ENCODE assay signal across 30 cellular contexts in the genomic region with DNA sequence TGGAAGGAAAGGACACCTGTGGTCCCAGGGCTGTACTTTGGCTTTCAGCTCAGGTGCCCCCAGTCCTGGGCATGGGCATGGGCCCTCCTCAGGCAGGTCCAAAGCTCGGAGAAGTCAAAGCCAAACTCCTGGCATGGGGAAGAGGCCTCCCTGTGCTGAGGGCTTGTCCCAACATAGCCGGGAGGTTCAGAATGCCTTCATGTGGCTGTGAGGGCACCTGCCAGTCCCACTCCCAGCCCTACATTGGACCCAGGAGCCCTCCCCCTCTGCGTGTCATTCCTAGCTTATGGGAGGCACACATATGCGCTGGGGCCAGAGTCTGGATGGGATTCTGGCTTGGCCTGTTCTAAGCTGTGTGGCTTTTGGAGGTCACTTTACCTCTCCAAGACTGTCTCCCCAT. TPM values are rescaled to one million over a fixed set of nuclear protein-coding genes. Genes with fewer than 3 reads are reported as not detected.
DNase-seq lines count a peak whose midpoint lies in the region; ATAC-seq, FAIRE-seq and TF ChIP-seq lines count a peak whose summit lies in the region.
"Had no signal": no experiment of that assay in that cellular context is flagged by ENCODE, and none has a peak within 500 bp of the region (broad histone marks: within the 10 kb centered on the region; RNA-seq: fewer than 3 reads in every experiment).

No MANE protein-coding gene starts in this region.

- no peaks in the 10 kb centered on the region for H3K79me2 ChIP-seq in HepG2 (ENCODE audit: insufficient read depth, low read length)
- H3K79me2 ChIP-seq in H9 (ENCODE audit: insufficient read depth, low read length) = no peaks in the 10 kb centered on the region

- no peak overlapping the region for H2BK20ac ChIP-seq in H9 (ENCODE audit: low read depth, low read length, poor library complexity, severe bottlenecking)

- H3K4me2 ChIP-seq in HepG2 (ENCODE audit: low read depth, low read length) (no peak overlapping the region), neuronal stem cell (ENCODE audit: insufficient read depth, low read length, poor library complexity, severe bottlenecking) (no peak overlapping the region), H9 (ENCODE audit: insufficient read depth, insufficient read length, low read length) (no peak overlapping the region)
- H3K4me2 ChIP-seq: A549, BLaER1 had no signal

- no peak overlapping the region for H3K14ac ChIP-seq in neuronal stem cell (ENCODE audit: low read length)
- no peak overlapping the region; the same call in 1 of the 2 replicates for H3K14ac ChIP-seq in H9 (ENCODE audit: insufficient read depth, low read length)

- H3K36me3 ChIP-seq in HepG2 (replicated peaks in 1 of 2; ENCODE audit: control insufficient read depth in 1 of 2, insufficient read depth in 2 of 2, low read length in 2 of 2) = peaks cover 5 to 28% of the 10 kb centered on the region in 2 experiments; a peak in 2 of 5 replicates
- H3K36me3 ChIP-seq in right lobe of liver = no peaks in the 10 kb centered on the region
- H3K36me3 ChIP-seq in neuronal stem cell (replicated peaks in 1 of 2; ENCODE audit: control insufficient read depth in 2 of 2, insufficient read depth in 2 of 2, low read length in 2 of 2) = peaks cover 0 to 3% of the 10 kb centered on the region in 2 donors
- H3K36me3 ChIP-seq in psoas muscle (ENCODE audit: insufficient read depth in 1 of 2, low read depth in 1 of 2) = peaks cover 0 to 20% of the 10 kb centered on the region in 2 donors
- no peaks in the 10 kb centered on the region for H3K36me3 ChIP-seq in BE2C
- H3K36me3 ChIP-seq: BLaER1 had no signal

- no peak overlapping the region for H3K56ac ChIP-seq in H9 (ENCODE audit: insufficient read length, low read depth, low read length)

- peaks cover 3 to 5% (median 4%) of the 10 kb centered on the region in 3 experiments; a peak in 6 of 7 replicates for H3K36me3 Mint-ChIP-seq in H9 (ENCODE audit: insufficient read depth in 1 of 3, low read depth in 3 of 3)

- ATAC-seq in HepG2 = no peak
- no peak for ATAC-seq in right lobe of liver
- ATAC-seq in psoas muscle = no peak
- ATAC-seq: A549, GM12878 had no signal

- no peak overlapping the region for H3K27ac Mint-ChIP-seq in H9
- H3K27ac Mint-ChIP-seq: B cell; CD14-positive monocyte; CD4-positive, CD25-positive, alpha-beta regulatory T cell; CD8-positive, alpha-beta memory T cell had no signal

- H3K9ac ChIP-seq in HepG2 (ENCODE audit: insufficient read depth, low read depth, low read length) = no peak overlapping the region
- H3K9ac ChIP-seq in neuronal stem cell (ENCODE audit: low read depth, low read length, poor library complexity) = no peak overlapping the region
- no peak overlapping the region for H3K9ac ChIP-seq in H9 (ENCODE audit: extremely low read depth, insufficient read length, low read length)
- H3K9ac ChIP-seq: BLaER1 had no signal

- H3T11ph ChIP-seq in H9 (ENCODE audit: low read length) = no peak overlapping the region

- peaks cover 49% of the 10 kb centered on the region for H3K27me3 Mint-ChIP-seq in H9 (ENCODE audit: low read depth)

- no peak overlapping the region for H3K4ac ChIP-seq in neuronal stem cell (ENCODE audit: low read length)
- no peak overlapping the region for H3K4ac ChIP-seq in H9 (ENCODE audit: low read depth, low read length)

- no CpG with 5 or more reads among the region's 4 CpGs for WGBS in HepG2 (ENCODE audit: low lambda C conversion rate)
- WGBS in right lobe of liver (ENCODE audit: insufficient coverage, low coverage, low lambda C conversion rate, missing lambda C conversion rate) = no CpG with 5 or more reads among the region's 4 CpGs
- WGBS in neuronal stem cell (ENCODE audit: extremely low coverage in 2 of 2, insufficient read length in 2 of 2, insufficient replicate concordance in 1 of 2), 2 donors = no CpG with 5 or more reads among the region's 4 CpGs
- WGBS in psoas muscle, 3 donors = 83 to 89% (median 87%) methylated on average over 4 of the region's 4 CpGs
- no CpG with 5 or more reads among the region's 4 CpGs for WGBS in H9 (ENCODE audit: extremely low coverage, insufficient read length, low lambda C conversion rate)

- H3K9me3 ChIP-seq in HepG2 (ENCODE audit: low read length) (no peaks in the 10 kb centered on the region), right lobe of liver (no peaks in the 10 kb centered on the region), neuronal stem cell (replicated peaks in 1 of 2; ENCODE audit: control insufficient read depth in 2 of 2, insufficient read depth in 1 of 2, low read depth in 1 of 2, low read length in 2 of 2) (peaks cover 6 to 8% of the 10 kb centered on the region in 2 donors), psoas muscle (no peaks in the 10 kb centered on the region), BE2C (peaks cover 4% of the 10 kb centered on the region), H9 (ENCODE audit: control insufficient read depth, low read depth, low read length) (peaks cover 6% of the 10 kb centered on the region)

- H3K23ac ChIP-seq in neuronal stem cell (ENCODE audit: low read depth, low read length, poor library complexity) (no peak overlapping the region), H9 (ENCODE audit: insufficient read length, low read depth, low read length) (no peak overlapping the region)

- H3K18ac ChIP-seq in neuronal stem cell (ENCODE audit: low read length) = peak overlapping the region; percentile 76
- no peak overlapping the region for H3K18ac ChIP-seq in H9 (ENCODE audit: insufficient read length, low read depth, low read length)

- H3K23me2 ChIP-seq in H9 (ENCODE audit: insufficient read length, low read depth, low read length, poor library complexity, severe bottlenecking) = peaks cover 6% of the 10 kb centered on the region

- H3K4me3 Mint-ChIP-seq in H9 = no peak overlapping the region
- H3K4me3 Mint-ChIP-seq: B cell had no signal

- peaks cover 7 to 12% of the 10 kb centered on the region in 2 experiments for H3K9me3 Mint-ChIP-seq in H9

- TF ChIP-seq CTCF in HepG2 (CRISPR knock-in tag; IDR thresholded peaks at IDR 0.05) (no peak), right lobe of liver (IDR thresholded peaks at IDR 0.05) (no peak), psoas muscle (IDR thresholded peaks at IDR 0.05) (no peak), BE2C (IDR thresholded peaks at IDR 0.05; ENCODE audit: low read depth, low read length) (no peak), H9 (conservative IDR thresholded peaks at IDR 0.05) (no peak)

- H2BK5ac ChIP-seq in neuronal stem cell (ENCODE audit: low read length) (no peak overlapping the region), H9 (ENCODE audit: insufficient read length, low read length) (no peak overlapping the region)

- BruUV-seq in HepG2 (replicated peaks; lab: Mats Ljungman, UMichigan) = no TSS peak

- TF ChIP-seq EP300 in HepG2 (IDR thresholded peaks at IDR 0.05; ENCODE audit: low read depth in 2 of 2, low read length in 2 of 2) (no peak), HepG2 (CRISPR knock-in tag; IDR thresholded peaks at IDR 0.05; ENCODE audit: borderline replicate concordance) (no peak)

- FAIRE-seq in HepG2 (lab: Jason Lieb, UNC) = no peak
- FAIRE-seq: A549, GM12878, GM12892, GM18507 had no signal

- H3K4me1 ChIP-seq in HepG2 (ENCODE audit: insufficient read depth, low read length) (peaks cover 35% of the 10 kb centered on the region), right lobe of liver (peaks cover 0 to 4% (median 0%) of the 10 kb centered on the region in 4 donors), neuronal stem cell (ENCODE audit: control insufficient read depth in 2 of 2, insufficient read depth in 1 of 2, low read depth in 1 of 2, low read length in 2 of 2) (peaks cover 19 to 21% of the 10 kb centered on the region in 2 donors), psoas muscle (no peaks in the 10 kb centered on the region), BE2C (no peaks in the 10 kb centered on the region), H9 (ENCODE audit: insufficient read depth, low read length) (peaks cover 3% of the 10 kb centered on the region; the same call in 1 of the 2 replicates)

- H3K27me3 ChIP-seq in HepG2 (ENCODE audit: control insufficient read depth in 1 of 2, insufficient read depth in 2 of 2, low read length in 2 of 2) = peaks cover 3 to 22% of the 10 kb centered on the region in 2 experiments; a peak in 4 of 5 replicates
- peaks cover 0 to 6% of the 10 kb centered on the region in 2 donors for H3K27me3 ChIP-seq in right lobe of liver
- H3K27me3 ChIP-seq in neuronal stem cell (ENCODE audit: control insufficient read depth in 3 of 3, insufficient read depth in 3 of 3, low read depth in 1 of 3, low read length in 3 of 3) = peaks cover 27 to 69% (median 39%) of the 10 kb centered on the region in 3 experiments
- peaks cover 0 to 46% (median 13%) of the 10 kb centered on the region in 3 donors for H3K27me3 ChIP-seq in psoas muscle (ENCODE audit: insufficient read depth in 3 of 3, low read length in 2 of 3)
- peaks cover 34% of the 10 kb centered on the region for H3K27me3 ChIP-seq in BE2C
- H3K27me3 ChIP-seq in H9 (ENCODE audit: insufficient read depth, low read length) = peaks cover 36% of the 10 kb centered on the region

- H2AFZ ChIP-seq in HepG2 (ENCODE audit: low read length) (no peak overlapping the region), neuronal stem cell (ENCODE audit: low read length) (peak overlapping the region; percentile 79), H9 (ENCODE audit: low read length) (no peak overlapping the region)

- H2AK5ac ChIP-seq in neuronal stem cell (ENCODE audit: low read depth, low read length) (peak overlapping the region; percentile 91), H9 (ENCODE audit: insufficient read length, low read length) (no peak overlapping the region)

- POLR2A ChIA-PET in HepG2 (lab: Yijun Ruan, JAX) = interaction anchor here (1.1 to 2.3 kb wide), 3 partner anchors 21 to 91 kb away, joined by 3 to 6 read pairs (median 3); no protein-coding TSS in a partner anchor

- H4K91ac ChIP-seq in neuronal stem cell (ENCODE audit: low read depth, low read length, poor library complexity) (peak overlapping the region; percentile 24), H9 (ENCODE audit: insufficient read length, low read depth, low read length) (no peak overlapping the region)

- CTCF ChIA-PET in HepG2 (lab: Yijun Ruan, JAX; ENCODE audit: low intra/inter-chr PET ratio, low total read pairs) = no interaction called here

- no peak for TF ChIP-seq RAD21 in HepG2 (CRISPR knock-in tag; IDR thresholded peaks at IDR 0.05)

- peak overlapping the region; percentile 91 for H2BK15ac ChIP-seq in neuronal stem cell (ENCODE audit: low read length)
- no peak overlapping the region for H2BK15ac ChIP-seq in H9 (ENCODE audit: low read depth, low read length)

- H2BK12ac ChIP-seq in neuronal stem cell (ENCODE audit: low read length) = peak overlapping the region; percentile 92
- H2BK12ac ChIP-seq in H9 (ENCODE audit: insufficient read length, low read depth, low read length) = no peak overlapping the region

- in situ Hi-C loops in HepG2 (cut with HindIII; ENCODE audit: extremely low pct_ligation_motif_present, low pct_unique_long_range_greater_than_20kb) = no loop called here

- peaks cover 28 to 36% of the 10 kb centered on the region in 2 experiments for H3K4me1 Mint-ChIP-seq in H9

- intact Hi-C loops in HepG2 (cut with micrococcal nuclease; ENCODE audit: unreplicated experiment) = no loop called here
- intact Hi-C loops in right lobe of liver (cut with DNase I) = no loop called here
- intact Hi-C loops in psoas muscle (cut with DNase I) = no loop called here

- H3K27ac ChIP-seq in HepG2 (ENCODE audit: extremely low read length, insufficient read depth, low read length) = no peak overlapping the region
- no peak overlapping the region for H3K27ac ChIP-seq in right lobe of liver
- H3K27ac ChIP-seq in neuronal stem cell (replicated peaks; ENCODE audit: low read length) = no peak overlapping the region
- no peak overlapping the region for H3K27ac ChIP-seq in psoas muscle
- H3K27ac ChIP-seq in H9 (ENCODE audit: insufficient read length, low read depth, low read length) = no peak overlapping the region
- H3K27ac ChIP-seq: 22Rv1, A549, BLaER1 had no signal

- no peak overlapping the region for H2BK120ac ChIP-seq in neuronal stem cell (ENCODE audit: low read depth, low read length)
- H2BK120ac ChIP-seq in H9 (ENCODE audit: low read depth, low read length, poor library complexity, severe bottlenecking) = no peak overlapping the region

- H3K79me1 ChIP-seq in neuronal stem cell (ENCODE audit: low read depth, low read length) (no peaks in the 10 kb centered on the region), H9 (ENCODE audit: insufficient read depth, low read depth, low read length, poor library complexity, severe bottlenecking) (no peaks in the 10 kb centered on the region)

- TF ChIP-seq POLR2A in HepG2 (IDR thresholded peaks at IDR 0.05; ENCODE audit: insufficient read depth in 1 of 2, low read depth in 2 of 2, low read length in 2 of 2) (no peak), right lobe of liver (IDR thresholded peaks at IDR 0.05) (no peak)

- H3K4me3 ChIP-seq in HepG2 (replicated peaks in 1 of 3; ENCODE audit: insufficient read depth in 1 of 3, low read depth in 2 of 3, low read length in 3 of 3) (no peak overlapping the region), right lobe of liver (no peak overlapping the region), neuronal stem cell (ENCODE audit: low read length in 2 of 2) (no peak overlapping the region), psoas muscle (no peak overlapping the region), BE2C (ENCODE audit: low read depth, low read length) (no peak overlapping the region)
- H3K4me3 ChIP-seq: A549, BLaER1, GM12878 had no signal

- H4K5ac ChIP-seq in H9 (ENCODE audit: insufficient read length, low read depth, low read length) = no peak overlapping the region

- no peak overlapping the region for H4K8ac ChIP-seq in neuronal stem cell (ENCODE audit: low read depth, low read length)
- H4K8ac ChIP-seq in H9 (replicated peaks; ENCODE audit: insufficient read length, low read depth, low read length) = no peak overlapping the region

- no peak for DNase-seq in HepG2 (ENCODE audit: low spot score)
- DNase-seq in right lobe of liver = no peak
- DNase-seq in neuronal stem cell (ENCODE audit: low spot score) = no peak
- DNase-seq in psoas muscle = peak; percentile 1 to 35
- no peak for DNase-seq in BE2C
- no peak for DNase-seq in cerebellum (ENCODE audit: low spot score)
- DNase-seq in H9 = no peak
- DNase-seq: AML-193; C1 segment of cervical spinal cord; CD4-positive, alpha-beta memory T cell; CD4-positive, CD25-positive, alpha-beta regulatory T cell; CD8-positive, alpha-beta memory T cell; COR-L47; DMS 273 treated with DMSO at 0.1 percent for 48 hours; DMS153; DMS53; DMS79; DND-41; EL; GDM1 had no signal

- H4K20me1 ChIP-seq in HepG2 (ENCODE audit: insufficient read depth, low read length) (no peaks in the 10 kb centered on the region), H9 (ENCODE audit: control insufficient read depth, insufficient read depth, insufficient read length) (no peaks in the 10 kb centered on the region)

RNA-seq across cellular contexts. Expression of a gene that starts 1.0 kb away (rescaled TPM):
- total RNA-seq in HepG2 (2016; rRNA removed; fragmentation: Illumina TruSeq; extraction: Trizol) (not detected in 2 replicates), right lobe of liver (under 1 TPM in 1 of 6 experiments, not detected in 5; 0.09 TPM), psoas muscle (under 1 TPM; 0.34 to 0.64 (median 0.39) TPM), cerebellum (17.0 TPM), H9 (2021) (0.72 and 0.83 TPM in 2 replicates)
- not detected in 2 replicates for total RNA-seq in HepG2 (2016; cell fraction: cytosol; rRNA removed; fragmentation: Illumina TruSeq; extraction: Trizol; ENCODE audit: low read depth)
- not detected in 2 replicates for total RNA-seq in HepG2 (2016; cell fraction: insoluble cytoplasmic fraction; rRNA removed; fragmentation: Illumina TruSeq; extraction: Trizol)
- not detected in 2 replicates for total RNA-seq in HepG2 (2016; cell fraction: membrane; rRNA removed; fragmentation: Illumina TruSeq; extraction: Trizol)
- not detected in 2 replicates for total RNA-seq in HepG2 (2016; cell fraction: nucleus; rRNA removed; fragmentation: Illumina TruSeq; extraction: Trizol)
- polyA plus RNA-seq in HepG2 (2011; rRNA removed) (not detected in 2 replicates), psoas muscle (1 to 10 TPM in 2 of 3 donors, under 1 TPM in 1; 0.56 to 4.1 (median 1.2) TPM)
- 0.03 TPM in 1 of 2 replicates, not detected in the other for polyA plus RNA-seq in HepG2 (2011; cell fraction: cytosol; rRNA removed)
- 0.10 and 0.14 TPM in 2 replicates for polyA plus RNA-seq in HepG2 (2011; cell fraction: nucleus; rRNA removed)
- polyA plus RNA-seq in HepG2 (2012) = 0.12 TPM in 1 of 2 replicates, not detected in the other
- not detected in 2 replicates for polyA plus RNA-seq in HepG2 (2016; cell fraction: cytosol; fragmentation: Illumina TruSeq; extraction: Trizol; ENCODE audit: low read depth)
- not detected in 2 replicates for polyA plus RNA-seq in HepG2 (2016; cell fraction: insoluble cytoplasmic fraction; fragmentation: Illumina TruSeq; extraction: Trizol; ENCODE audit: low read depth)
- not detected in 2 replicates for polyA plus RNA-seq in HepG2 (2016; cell fraction: membrane; fragmentation: Illumina TruSeq; extraction: Trizol; ENCODE audit: low read depth)
- polyA plus RNA-seq in HepG2 (2016; cell fraction: nucleus; fragmentation: Illumina TruSeq; extraction: Trizol; ENCODE audit: insufficient read depth, low read depth) = 1.3 TPM in 1 of 2 replicates, not detected in the other
- 9.7 TPM in 1 of 2 replicates, not detected in the other for polyA minus RNA-seq in HepG2 (2011; rRNA and poly(A)+ RNA removed; ENCODE audit: low replicate concordance)
- polyA minus RNA-seq in HepG2 (2011; cell fraction: cytosol; rRNA and poly(A)+ RNA removed) = 0.70 TPM in 1 of 2 replicates, not detected in the other
- polyA minus RNA-seq in HepG2 (2011; cell fraction: nucleus; rRNA and poly(A)+ RNA removed) = 0.64 TPM in 1 of 2 replicates, not detected in the other
- 1.2 TPM for polyA plus RNA-seq in neuronal stem cell (2013, experiment 1 of 2)
- 1.5 TPM for polyA plus RNA-seq in neuronal stem cell (2013, experiment 2 of 2)
- polyA plus RNA-seq in BE2C (2012; ENCODE audit: insufficient read depth, insufficient read length, low read depth) = 1.9 TPM
- total RNA-seq: A172, G401 had no signal

RNA-seq across cellular contexts. Expression of a gene that starts 34.7 kb away (rescaled TPM):
- total RNA-seq in HepG2 (2016; rRNA removed; fragmentation: Illumina TruSeq; extraction: Trizol) (2,143 and 2,814 TPM in 2 replicates), right lobe of liver (100 to 1,000 TPM; 311 to 560 (median 447) TPM), psoas muscle (1,000 to 10,000 TPM in 2 of 4 donors, 100 to 1,000 TPM in 2; 807 to 1,216 (median 929) TPM), cerebellum (564 TPM), H9 (2021) (3,765 and 3,814 TPM in 2 replicates)
- total RNA-seq in HepG2 (2016; cell fraction: cytosol; rRNA removed; fragmentation: Illumina TruSeq; extraction: Trizol; ENCODE audit: low read depth) = 3,026 and 3,837 TPM in 2 replicates
- total RNA-seq in HepG2 (2016; cell fraction: insoluble cytoplasmic fraction; rRNA removed; fragmentation: Illumina TruSeq; extraction: Trizol) = 2,366 and 2,701 TPM in 2 replicates
- total RNA-seq in HepG2 (2016; cell fraction: membrane; rRNA removed; fragmentation: Illumina TruSeq; extraction: Trizol) = 5,197 and 5,735 TPM in 2 replicates
- 799 and 826 TPM in 2 replicates for total RNA-seq in HepG2 (2016; cell fraction: nucleus; rRNA removed; fragmentation: Illumina TruSeq; extraction: Trizol)
- polyA plus RNA-seq in HepG2 (2011; rRNA removed) (3,295 and 3,616 TPM in 2 replicates), psoas muscle (1,000 to 10,000 TPM; 1,619 to 2,132 (median 1,802) TPM)
- polyA plus RNA-seq in HepG2 (2011; cell fraction: cytosol; rRNA removed) = 3,790 and 3,975 TPM in 2 replicates
- polyA plus RNA-seq in HepG2 (2011; cell fraction: nucleus; rRNA removed) = 1,120 and 1,329 TPM in 2 replicates
- 4,677 and 5,383 TPM in 2 replicates for polyA plus RNA-seq in HepG2 (2012)
- 4,653 and 5,328 TPM in 2 replicates for polyA plus RNA-seq in HepG2 (2016; cell fraction: cytosol; fragmentation: Illumina TruSeq; extraction: Trizol; ENCODE audit: low read depth)
- polyA plus RNA-seq in HepG2 (2016; cell fraction: insoluble cytoplasmic fraction; fragmentation: Illumina TruSeq; extraction: Trizol; ENCODE audit: low read depth) = 3,740 and 3,849 TPM in 2 replicates
- 7,247 and 7,550 TPM in 2 replicates for polyA plus RNA-seq in HepG2 (2016; cell fraction: membrane; fragmentation: Illumina TruSeq; extraction: Trizol; ENCODE audit: low read depth)
- polyA plus RNA-seq in HepG2 (2016; cell fraction: nucleus; fragmentation: Illumina TruSeq; extraction: Trizol; ENCODE audit: insufficient read depth, low read depth) = 2,020 and 2,028 TPM in 2 replicates
- 1,170 and 2,337 TPM in 2 replicates for polyA minus RNA-seq in HepG2 (2011; rRNA and poly(A)+ RNA removed; ENCODE audit: low replicate concordance)
- polyA minus RNA-seq in HepG2 (2011; cell fraction: cytosol; rRNA and poly(A)+ RNA removed) = 547 and 597 TPM in 2 replicates
- polyA minus RNA-seq in HepG2 (2011; cell fraction: nucleus; rRNA and poly(A)+ RNA removed) = 281 and 352 TPM in 2 replicates
- polyA plus RNA-seq in neuronal stem cell (2013, experiment 1 of 2) = 5,741 TPM
- 5,744 TPM for polyA plus RNA-seq in neuronal stem cell (2013, experiment 2 of 2)
- 2,133 TPM for polyA plus RNA-seq in BE2C (2012; ENCODE audit: insufficient read depth, insufficient read length, low read depth)

Comparison
In these comparisons a context has a peak if more than half of its experiments do, and no peak if none do; other contexts are left out.
1. DNase-seq: peak in psoas muscle (2 of 2); none in HepG2 (single experiment), right lobe of liver (0 of 3), neuronal stem cell (single experiment), BE2C (single experiment), cerebellum (single experiment) and H9 (single experiment).